ENCODE assay signal across 26 cellular contexts in the genomic region with DNA sequence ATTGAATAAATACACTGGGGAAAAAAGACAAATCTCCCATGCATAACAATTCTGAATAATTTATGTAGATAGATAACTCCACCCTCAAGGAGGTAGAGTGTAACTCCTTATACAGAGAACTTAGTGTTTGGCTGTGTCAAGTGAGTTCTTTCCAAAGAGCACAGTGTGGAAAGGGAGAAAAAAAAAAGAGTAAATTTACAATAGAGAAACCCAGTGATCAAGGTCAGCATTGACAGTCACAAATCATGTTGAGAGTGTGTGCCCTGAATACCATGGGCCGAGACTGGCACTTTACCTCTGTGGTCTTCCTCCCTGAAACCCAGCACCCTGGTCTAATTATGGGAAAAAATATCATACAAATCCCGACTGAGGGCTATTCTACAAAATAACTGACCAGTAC. TPM values are rescaled to one million over a fixed set of nuclear protein-coding genes. Genes with fewer than 3 reads are reported as not detected.
"Had no signal": no experiment of that assay in that cellular context is flagged by ENCODE, and none has a peak within 500 bp of the region (broad histone marks: within the 10 kb centered on the region; RNA-seq: fewer than 3 reads in every experiment).

No MANE protein-coding gene starts in this region.

- H3K27ac ChIP-seq: gastroesophageal sphincter, hepatocyte, lower lobe of right lung, ovary, prostate gland, sigmoid colon, thoracic aorta had no signal

- H3K27me3 ChIP-seq: ovary had no signal

- H3K9me3 Mint-ChIP-seq: activated CD4-positive, alpha-beta T cell treated with anti-CD3 and anti-CD28 coated beads, Interleukin-2, amount 10 ng/mL, durations not matched to agents 7 days and 5 days; activated CD8-positive, alpha-beta T cell treated with anti-CD3 and anti-CD28 coated beads for 36 hours; activated naive CD8-positive, alpha-beta T cell treated with anti-CD3 and anti-CD28 coated beads, Interleukin-2, amount 50 U/mL, for 24 hours; activated T-cell treated with anti-CD3 and anti-CD28 coated beads, Interleukin-2, amount 50 U/mL, for 4 hours; activated T-helper 17 cell treated with anti-CD3 and anti-CD28 coated beads, Interleukin-2, amount 50 U/mL, for 72 hours had no signal

- H3K27ac Mint-ChIP-seq: activated CD4-positive, alpha-beta T cell treated with anti-CD3 and anti-CD28 coated beads, Interleukin-2, amount 10 ng/mL, durations not matched to agents 7 days and 5 days; activated CD8-positive, alpha-beta T cell treated with anti-CD3 and anti-CD28 coated beads for 36 hours; activated naive CD8-positive, alpha-beta T cell treated with anti-CD3 and anti-CD28 coated beads, Interleukin-2, amount 50 U/mL, for 24 hours; activated T-helper 17 cell treated with anti-CD3 and anti-CD28 coated beads, Interleukin-2, amount 50 U/mL, for 72 hours; T-helper 17 cell had no signal

- H3K4me3 ChIP-seq: gastroesophageal sphincter, hepatocyte, lower lobe of right lung, ovary, prostate gland, sigmoid colon, thoracic aorta had no signal

- H3K4me1 Mint-ChIP-seq: activated T-helper 17 cell treated with anti-CD3 and anti-CD28 coated beads, Interleukin-2, amount 50 U/mL, for 72 hours had no signal

- H3K36me3 ChIP-seq: gastroesophageal sphincter, lower lobe of right lung, ovary, prostate gland, sigmoid colon, thoracic aorta had no signal

- H2AFZ ChIP-seq: hepatocyte had no signal

- H3K9me3 ChIP-seq: gastroesophageal sphincter, lower lobe of right lung, ovary, prostate gland, sigmoid colon, thoracic aorta had no signal

- H3K4me3 Mint-ChIP-seq: activated CD4-positive, alpha-beta T cell treated with anti-CD3 and anti-CD28 coated beads, Interleukin-2, amount 10 ng/mL, durations not matched to agents 7 days and 5 days; activated CD8-positive, alpha-beta T cell treated with anti-CD3 and anti-CD28 coated beads for 36 hours; activated naive CD8-positive, alpha-beta T cell treated with anti-CD3 and anti-CD28 coated beads, Interleukin-2, amount 50 U/mL, for 24 hours; activated T-cell treated with anti-CD3 and anti-CD28 coated beads, Interleukin-2, amount 50 U/mL, for 4 hours; activated T-helper 17 cell treated with anti-CD3 and anti-CD28 coated beads, Interleukin-2, amount 50 U/mL, for 72 hours; T-helper 17 cell had no signal

- H3K27me3 Mint-ChIP-seq: activated CD8-positive, alpha-beta T cell treated with anti-CD3 and anti-CD28 coated beads for 36 hours; activated T-helper 17 cell treated with anti-CD3 and anti-CD28 coated beads, Interleukin-2, amount 50 U/mL, for 72 hours; T-helper 17 cell had no signal

- H3K4me2 ChIP-seq: hepatocyte had no signal

- H3K4me1 ChIP-seq: prostate gland had no signal

- ATAC-seq: activated CD8-positive, alpha-beta T cell treated with anti-CD3 and anti-CD28 coated beads for 36 hours; activated naive CD8-positive, alpha-beta T cell treated with anti-CD3 and anti-CD28 coated beads, Interleukin-2, amount 50 U/mL, for 24 hours; activated T-cell treated with anti-CD3 and anti-CD28 coated beads, Interleukin-2, amount 50 U/mL, for 4 hours; gastroesophageal sphincter; lower lobe of right lung; stimulated activated naive CD8-positive, alpha-beta T cell treated with anti-CD3 and anti-CD28 coated beads, Interleukin-15, Interleukin-2, amounts not matched to agents 100 U/mL and 50 U/mL, for 24 hours; T-helper 17 cell had no signal

- H3K79me2 ChIP-seq: hepatocyte had no signal

- DNase-seq: activated CD4-positive, alpha-beta T cell treated with anti-CD3 and anti-CD28 coated beads for 1 hour; activated CD4-positive, alpha-beta T cell treated with anti-CD3 and anti-CD28 coated beads, Interleukin-2, amount 10 ng/mL, durations not matched to agents 7 days and 5 days; activated CD8-positive, alpha-beta T cell treated with anti-CD3 and anti-CD28 coated beads for 36 hours; activated gamma-delta T cell treated with Interleukin-2 at 50 U/mL for 16 hours; activated naive CD4-positive, alpha-beta T cell treated with anti-CD3 and anti-CD28 coated beads, Interleukin-2, amount 50 U/mL, for 16 hours; activated naive CD8-positive, alpha-beta T cell treated with anti-CD3 and anti-CD28 coated beads, Interleukin-2, amount 50 U/mL, for 24 hours; activated T-cell treated with anti-CD3 and anti-CD28 coated beads, Interleukin-2, amount 50 U/mL, for 4 hours; amygdala; caudate nucleus; left colon; lower lobe of right lung; mesendoderm; ovary; retina; sigmoid colon; stimulated activated naive CD8-positive, alpha-beta T cell treated with anti-CD3 and anti-CD28 coated beads, Interleukin-15, Interleukin-2, amounts not matched to agents 100 U/mL and 50 U/mL, for 24 hours; T-helper 17 cell; trophoblast cell had no signal

RNA-seq across cellular contexts. Expression of a gene that starts 5.5 kb away (rescaled TPM):
- total RNA-seq: endothelial cell of umbilical vein, fibroblast of villous mesenchyme had no signal
- polyA plus RNA-seq: keratinocyte had no signal
